ENCODE assay signal across 8 cellular contexts in the genomic region with DNA sequence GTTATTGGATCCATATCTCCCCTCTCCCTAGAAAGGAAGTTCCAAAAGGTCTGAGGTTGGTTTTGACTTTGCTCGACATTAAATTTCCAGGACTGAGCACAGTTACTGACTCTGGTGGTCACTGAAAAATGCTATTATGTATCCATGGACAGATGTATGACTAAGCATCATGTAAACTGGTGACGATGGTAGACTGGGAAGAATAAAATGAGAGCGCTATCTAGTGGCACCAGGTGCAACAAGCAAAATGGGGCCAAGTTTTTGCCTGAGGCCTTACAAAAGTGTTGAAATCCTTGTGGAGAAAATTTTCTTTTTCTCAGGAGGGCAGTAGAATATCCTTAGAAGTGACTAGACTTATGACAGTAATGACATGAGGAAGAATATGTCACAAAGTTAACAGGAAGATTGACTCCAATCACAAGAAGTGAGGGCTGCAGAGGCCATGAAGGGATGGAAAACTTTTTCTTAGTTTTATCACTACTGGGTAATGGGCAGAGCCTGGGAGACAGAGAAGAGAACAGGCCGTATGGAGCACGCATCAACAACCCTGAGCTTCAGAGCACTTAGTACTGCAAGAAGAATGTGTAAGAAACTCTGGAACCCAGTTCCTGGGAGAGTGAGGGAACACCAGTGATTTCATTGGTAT.
DNase-seq lines count a peak whose midpoint lies in the region; ATAC-seq, FAIRE-seq and TF ChIP-seq lines count a peak whose summit lies in the region.

No MANE protein-coding gene starts in this region.

- H3K9me3 ChIP-seq in CD4-positive, alpha-beta memory T cell (ENCODE audit: control insufficient read depth in 1 of 2, low read length in 2 of 2) = no peaks in the 10 kb centered on the region
- H3K9me3 ChIP-seq in SK-N-MC (ENCODE audit: low read depth, low read length) (no peaks in the 10 kb centered on the region), H1 (ENCODE audit: insufficient read depth in 2 of 2, low read depth in 1 of 2, low read length in 1 of 2) (no peaks in the 10 kb centered on the region)

- H3K4me3 Mint-ChIP-seq in CD4-positive, alpha-beta memory T cell = no peak overlapping the region

- no peaks in the 10 kb centered on the region for H3K23me2 ChIP-seq in H1 (ENCODE audit: low read depth, low read length)

- peaks cover 0 to 2% (median 0%) of the 10 kb centered on the region in 4 donors for H3K4me1 Mint-ChIP-seq in CD4-positive, alpha-beta memory T cell

- H3K9ac ChIP-seq in SK-N-MC (ENCODE audit: insufficient read length) = no peak overlapping the region
- no peak overlapping the region for H3K9ac ChIP-seq in H1 (replicated peaks in 1 of 4; ENCODE audit: extremely low read depth in 1 of 4, low read depth in 3 of 4, low read length in 3 of 4)
- no peak overlapping the region for H3K9ac ChIP-seq in mesendoderm (ENCODE audit: low read length)

- peak overlapping the region; percentile 85 for H2AFZ ChIP-seq in H1 (ENCODE audit: low read length)

- H3K14ac ChIP-seq in H1 (ENCODE audit: insufficient read length) = no peak overlapping the region

- peak; percentile 81 to 83 for TF ChIP-seq RAD21 in H1 (IDR thresholded peaks at IDR 0.05 in 1 of 2, conservative IDR thresholded peaks at IDR 0.05 in 1 of 2; ENCODE audit: low read depth in 2 of 2, low read length in 2 of 2)

- no peak for TF ChIP-seq EP300 in H1 (IDR thresholded peaks at IDR 0.05; ENCODE audit: borderline replicate concordance in 1 of 2, low read depth in 2 of 2, low read length in 2 of 2)

- H2BK5ac ChIP-seq in H1 (ENCODE audit: low read depth, low read length) = no peak overlapping the region
- no peak overlapping the region for H2BK5ac ChIP-seq in mesendoderm (ENCODE audit: low read length)

- H4K5ac ChIP-seq in H1 (ENCODE audit: insufficient read length, low read depth, low read length) (no peak overlapping the region), mesendoderm (ENCODE audit: low read length) (no peak overlapping the region)

- H3K4ac ChIP-seq in H1 (replicated peaks; ENCODE audit: insufficient read length, low read depth, low read length) = no peak overlapping the region
- H3K4ac ChIP-seq in mesendoderm (ENCODE audit: low read depth, low read length) = no peak overlapping the region

- H3K56ac ChIP-seq in H1 (replicated peaks; ENCODE audit: insufficient read length, low read depth, low read length) (no peak overlapping the region), mesendoderm (ENCODE audit: low read length) (no peak overlapping the region)

- H2BK120ac ChIP-seq in H1 (replicated peaks; ENCODE audit: low read depth, low read length) (no peak overlapping the region), mesendoderm (ENCODE audit: low read depth, low read length) (no peak overlapping the region)

- H3K79me2 ChIP-seq in H1 (ENCODE audit: control insufficient read depth in 1 of 2, insufficient read depth in 2 of 2, low read length in 2 of 2) = no peaks in the 10 kb centered on the region
- no peaks in the 10 kb centered on the region for H3K79me2 ChIP-seq in mesendoderm (ENCODE audit: control insufficient read depth, insufficient read depth, low read length)

- H2AK5ac ChIP-seq in H1 (ENCODE audit: low read depth, low read length) (no peak overlapping the region), mesendoderm (ENCODE audit: low read length) (no peak overlapping the region)

- CTCF ChIA-PET in CD4-positive, alpha-beta memory T cell (lab: Charles Lee; ENCODE audit: partially characterized antibody) = interaction anchor here (0.9 to 11.5 kb wide), 7 partner anchors 10 to 266 kb away, joined by 3 to 119 read pairs (median 7); no protein-coding TSS in a partner anchor
- CTCF ChIA-PET in H1 (lab: Charles Lee; ENCODE audit: partially characterized antibody) = interaction anchor here (0.6 to 3.9 kb wide), 26 partner anchors 9 to 372 kb away, joined by 3 to 34 read pairs (median 4); partner anchors contain the start of gene FBXO9

- H3K4me1 ChIP-seq in CD4-positive, alpha-beta memory T cell (ENCODE audit: insufficient read depth, low read length) = no peaks in the 10 kb centered on the region
- H3K4me1 ChIP-seq in H1 (replicated peaks in 1 of 4; ENCODE audit: control insufficient read depth in 3 of 4, insufficient read depth in 4 of 4, low read length in 3 of 4) (no peaks in the 10 kb centered on the region; a peak in 1 of 7 replicates), mesendoderm (ENCODE audit: control insufficient read depth, low read depth, low read length) (no peaks in the 10 kb centered on the region)

- peak in 4 of 5 donors; percentile 20 to 38 (median 22) for DNase-seq in CD4-positive, alpha-beta memory T cell
- peak; percentile 84 for DNase-seq in LHCN-M2 (ENCODE audit: low read depth)
- DNase-seq in SK-N-MC (ENCODE audit: low read depth, low spot score) = peak; percentile 26
- no peak for DNase-seq in H1 (ENCODE audit: low read depth in 1 of 2, low spot score in 2 of 2)
- peak; percentile 78 for DNase-seq in mesendoderm

- H3K36me3 ChIP-seq in CD4-positive, alpha-beta memory T cell (ENCODE audit: insufficient read depth, low read length) = no peaks in the 10 kb centered on the region
- H3K36me3 ChIP-seq in SK-N-MC (ENCODE audit: insufficient read depth, low read length) (no peaks in the 10 kb centered on the region), H1 (ENCODE audit: control insufficient read depth in 2 of 4, insufficient read depth in 4 of 4, low read length in 3 of 4) (no peaks in the 10 kb centered on the region), mesendoderm (ENCODE audit: control insufficient read depth, insufficient read depth, low read length) (no peaks in the 10 kb centered on the region)

- H3K27me3 ChIP-seq in CD4-positive, alpha-beta memory T cell (ENCODE audit: insufficient read depth, low read length) = no peaks in the 10 kb centered on the region
- H3K27me3 ChIP-seq in H1 (replicated peaks in 1 of 4; ENCODE audit: control insufficient read depth in 3 of 4, extremely low read depth in 1 of 4, insufficient read depth in 3 of 4, low read length in 3 of 4) (no peaks in the 10 kb centered on the region), mesendoderm (ENCODE audit: insufficient read depth, low read length, poor library complexity) (no peaks in the 10 kb centered on the region)

- H4K8ac ChIP-seq in H1 (ENCODE audit: extremely low read depth, insufficient read depth, low read length) = no peak overlapping the region
- no peak overlapping the region for H4K8ac ChIP-seq in mesendoderm (ENCODE audit: low read depth, low read length)

- no peak for TF ChIP-seq POLR2A in H1 (IDR thresholded peaks at IDR 0.05; ENCODE audit: control extremely low read depth in 1 of 2, low read depth in 2 of 2, low read length in 2 of 2)

- no peaks in the 10 kb centered on the region for H3K9me3 Mint-ChIP-seq in CD4-positive, alpha-beta memory T cell

- no peaks in the 10 kb centered on the region for H4K20me1 ChIP-seq in H1 (replicated peaks in 1 of 2; ENCODE audit: control insufficient read depth in 1 of 2, insufficient read depth in 2 of 2, low read length in 2 of 2)

- no peaks in the 10 kb centered on the region for H3K36me3 Mint-ChIP-seq in CD4-positive, alpha-beta memory T cell

- no peak overlapping the region for H4K91ac ChIP-seq in H1 (replicated peaks; ENCODE audit: insufficient read length, low read length)

- H2BK12ac ChIP-seq in H1 (ENCODE audit: low read depth, low read length) = no peak overlapping the region

- no peaks in the 10 kb centered on the region for H3K79me1 ChIP-seq in H1 (ENCODE audit: low read depth, low read length)
- no peaks in the 10 kb centered on the region for H3K79me1 ChIP-seq in mesendoderm (ENCODE audit: low read length)

- peak in 2 of 3 experiments; percentile 75 to 84; a peak in 3 of 4 replicates for TF ChIP-seq CTCF in H1 (IDR thresholded peaks at IDR 0.05; ENCODE audit: control extremely low read depth in 1 of 3, insufficient read depth in 1 of 3, low read depth in 1 of 3, low read length in 3 of 3)

- no peak overlapping the region for H3K27ac Mint-ChIP-seq in CD4-positive, alpha-beta memory T cell

- H3K4me2 ChIP-seq in H1 (ENCODE audit: insufficient read depth in 1 of 2, low read depth in 2 of 2, low read length in 2 of 2) (no peak overlapping the region), mesendoderm (ENCODE audit: low read length) (no peak overlapping the region)

- ATAC-seq in GM18502 (IDR thresholded peaks at IDR 0.05; ENCODE audit: poor library complexity, unreplicated experiment) (peak; percentile 67), HG03460 (IDR thresholded peaks at IDR 0.05; ENCODE audit: unreplicated experiment) (no peak), HG03039 (IDR thresholded peaks at IDR 0.05; ENCODE audit: unreplicated experiment) (no peak)

- no peak overlapping the region for H3K27ac ChIP-seq in CD4-positive, alpha-beta memory T cell (ENCODE audit: low read depth, low read length)
- H3K27ac ChIP-seq in SK-N-MC (no peak overlapping the region), H1 (ENCODE audit: low read depth, low read length) (no peak overlapping the region), mesendoderm (ENCODE audit: low read depth, low read length) (no peak overlapping the region)

- H3K23ac ChIP-seq in H1 (ENCODE audit: insufficient read length) = no peak overlapping the region
- H3K23ac ChIP-seq in mesendoderm (ENCODE audit: low read length) = no peak overlapping the region

- FAIRE-seq in H1 (lab: Jason Lieb, UNC) = peak; percentile 95

- H3K18ac ChIP-seq in H1 (ENCODE audit: extremely low read depth, low read length) = no peak overlapping the region
- no peak overlapping the region for H3K18ac ChIP-seq in mesendoderm (ENCODE audit: low read length)

- no peak overlapping the region for H2BK20ac ChIP-seq in H1 (ENCODE audit: low read length)

- POLR2A ChIA-PET in CD4-positive, alpha-beta memory T cell (lab: Charles Lee; ENCODE audit: partially characterized antibody) = no interaction called here
- POLR2A ChIA-PET in H1 (lab: Charles Lee; ENCODE audit: partially characterized antibody) = no interaction called here

- intact Hi-C loops in CD4-positive, alpha-beta memory T cell (cut with micrococcal nuclease) = loop anchor here (1.0 kb wide), 2 partner anchors 27 to 265 kb away; no protein-coding TSS in a partner anchor

- H3K27me3 Mint-ChIP-seq in CD4-positive, alpha-beta memory T cell = peaks cover 0 to 12% of the 10 kb centered on the region in 2 donors

- H3K4me3 ChIP-seq in CD4-positive, alpha-beta memory T cell (ENCODE audit: low read length in 2 of 2) = no peak overlapping the region
- H3K4me3 ChIP-seq in SK-N-MC (no peak overlapping the region), H1 (ENCODE audit: extremely low read depth in 1 of 4, insufficient read depth in 2 of 4, low read depth in 3 of 4, low read length in 4 of 4) (no peak overlapping the region), mesendoderm (ENCODE audit: low read length) (no peak overlapping the region)

- WGBS in H1 (ENCODE audit: extremely low coverage in 1 of 2, insufficient coverage in 1 of 2, insufficient read length in 1 of 2, insufficient replicate concordance in 2 of 2, low coverage in 1 of 2, low lambda C conversion rate in 2 of 2, missing lambda C conversion rate in 1 of 2), 2 experiments = 54% methylated on average over 5 of the region's 5 CpGs; no CpG with 5 or more reads in 1 of the 2 experiments
- no CpG with 5 or more reads among the region's 5 CpGs for WGBS in mesendoderm (ENCODE audit: extremely low coverage, insufficient coverage, low lambda C conversion rate)

- H2BK15ac ChIP-seq in H1 (ENCODE audit: low read length) (no peak overlapping the region), mesendoderm (replicated peaks; ENCODE audit: low read depth) (no peak overlapping the region)

TF ChIP-seq in H1, 55 proteins besides CTCF, POLR2A, EP300 and RAD21 (continues in another document):
- peak; percentile 93 for TF ChIP-seq BACH1 (IDR thresholded peaks at IDR 0.05; ENCODE audit: low read length)

Comparison
In these comparisons a context has a peak if more than half of its experiments do, and no peak if none do; other contexts are left out.
1. DNase-seq: peak in CD4-positive, alpha-beta memory T cell (4 of 5), LHCN-M2 (single experiment), SK-N-MC (single experiment) and mesendoderm (single experiment); none in H1 (0 of 2).